In the genomic region with DNA sequence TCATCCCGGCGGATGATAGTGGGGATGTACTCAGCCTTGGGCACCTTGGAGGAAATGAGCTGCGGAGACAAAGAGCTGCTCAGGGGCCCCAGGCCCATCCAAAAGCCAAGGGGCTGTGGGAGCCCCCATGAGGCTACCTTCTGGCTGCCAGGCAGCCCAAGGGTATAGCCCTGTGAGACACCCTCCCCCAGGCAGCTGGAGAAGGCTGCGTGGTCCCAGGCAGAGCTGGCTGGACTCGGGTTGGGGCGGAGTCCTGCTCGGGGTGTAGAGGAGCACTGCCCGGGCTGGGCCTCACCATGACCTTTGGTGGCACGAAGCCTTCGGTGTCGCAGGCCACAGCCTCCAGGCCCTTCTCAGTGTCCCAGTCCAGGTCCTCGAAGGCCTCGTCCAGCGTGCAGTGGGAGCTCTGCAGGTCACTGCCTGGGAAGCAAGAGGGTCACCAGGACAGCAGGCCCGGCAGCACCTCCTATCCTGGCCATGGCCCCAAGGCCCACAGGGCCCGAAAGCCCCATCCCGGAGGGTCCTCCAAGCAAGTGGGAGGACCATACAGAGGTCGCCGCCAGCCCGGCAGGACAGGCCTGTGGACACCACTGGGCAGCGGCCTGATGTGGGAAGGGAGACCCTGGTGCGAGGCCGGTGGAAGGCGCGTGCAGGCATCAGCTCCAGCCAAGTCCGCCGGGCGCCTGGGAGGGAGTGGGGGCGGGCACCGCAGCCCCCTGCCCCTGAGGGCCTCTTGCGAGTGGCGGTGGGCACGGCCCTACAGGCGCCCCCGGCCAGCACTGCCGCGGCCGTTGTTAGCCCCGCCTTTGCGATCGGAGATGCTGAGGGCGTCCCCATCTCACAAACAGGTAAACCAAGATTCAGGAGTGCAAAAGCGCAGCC, we compare ENCODE assay signal across 10 cellular contexts. TPM values are rescaled to one million over a fixed set of nuclear protein-coding genes. Genes with fewer than 3 reads are reported as not detected.
DNase-seq lines count a peak whose midpoint lies in the region; ATAC-seq and TF ChIP-seq lines count a peak whose summit lies in the region.
"Had no signal": no experiment of that assay in that cellular context is flagged by ENCODE, and none has a peak within 500 bp of the region (broad histone marks: within the 10 kb centered on the region; RNA-seq: fewer than 3 reads in every experiment).

No MANE protein-coding gene starts in this region.

- H3K9me3 ChIP-seq in Peyer's patch (no peaks in the 10 kb centered on the region), hepatocyte (ENCODE audit: low read depth) (no peaks in the 10 kb centered on the region), psoas muscle (no peaks in the 10 kb centered on the region)
- H3K9me3 ChIP-seq: prostate gland had no signal

- H3K4me3 ChIP-seq in Peyer's patch (peak overlapping the region in 2 of 4 donors; percentile 37 to 39), hepatocyte (no peak overlapping the region), psoas muscle (peak overlapping the region; percentile 24)

- no peak for TF ChIP-seq POLR2A in Peyer's patch (IDR thresholded peaks at IDR 0.05)

- H3K4me1 Mint-ChIP-seq in CD14-positive monocyte, result peaks cover 25% of the 10 kb centered on the region
- H3K4me1 Mint-ChIP-seq in Calu3 (ENCODE audit: low read depth, unreplicated experiment), result no peaks in the 10 kb centered on the region

- H3K9me3 Mint-ChIP-seq in CD14-positive monocyte (peaks cover 0 to 6% (median 0%) of the 10 kb centered on the region in 7 donors), Calu3 (ENCODE audit: low read depth, unreplicated experiment) (no peaks in the 10 kb centered on the region)

- H3K4me2 ChIP-seq in hepatocyte, result peak overlapping the region; percentile 70

- H3K36me3 Mint-ChIP-seq in CD14-positive monocyte, result peaks cover 17 to 29% of the 10 kb centered on the region in 2 donors
- H3K36me3 Mint-ChIP-seq in Calu3 (ENCODE audit: insufficient read depth, unreplicated experiment), result peaks cover 23% of the 10 kb centered on the region

- H2AFZ ChIP-seq in hepatocyte, result no peak overlapping the region

- H3K4me1 ChIP-seq in Peyer's patch, result peaks cover 3 to 44% (median 19%) of the 10 kb centered on the region in 4 donors
- no peaks in the 10 kb centered on the region for H3K4me1 ChIP-seq in hepatocyte (ENCODE audit: insufficient read depth)
- no peaks in the 10 kb centered on the region for H3K4me1 ChIP-seq in psoas muscle

- peaks cover 3% of the 10 kb centered on the region for H3K79me2 ChIP-seq in hepatocyte

- no peaks in the 10 kb centered on the region for H3K9me2 ChIP-seq in hepatocyte (replicated peaks; ENCODE audit: insufficient read depth)

- peaks cover under 1% of the 10 kb centered on the region for H4K20me1 ChIP-seq in hepatocyte (ENCODE audit: insufficient read depth, poor library complexity, severe bottlenecking)

- WGBS in hepatocyte (ENCODE audit: low lambda C conversion rate, missing lambda C conversion rate), result 94% methylated on average over 40 of the region's 43 CpGs
- whole genome bisulfite sequencing in psoas muscle, 3 donors, result 86 to 91% (median 89%) methylated on average over 31 to 43 of the region's 43 CpGs

- H3K27me3 ChIP-seq in Peyer's patch, result no peaks in the 10 kb centered on the region
- H3K27me3 ChIP-seq in hepatocyte, result no peaks in the 10 kb centered on the region
- no peaks in the 10 kb centered on the region for H3K27me3 ChIP-seq in psoas muscle (ENCODE audit: insufficient read depth in 3 of 3, low read length in 2 of 3)

- ATAC-seq in psoas muscle, result peak in 1 of 4 donors; percentile 4
- ATAC-seq in left lobe of liver, result no peak
- no peak for ATAC-seq in GM18511 (IDR thresholded peaks at IDR 0.05; ENCODE audit: unreplicated experiment)
- ATAC-seq in HG02840 (IDR thresholded peaks at IDR 0.05; ENCODE audit: low FRiP score, unreplicated experiment), result no peak

- H3K27me3 Mint-ChIP-seq in CD14-positive monocyte (ENCODE audit: low read depth in 3 of 3) (peaks cover 0 to 2% (median 0%) of the 10 kb centered on the region in 3 donors), Calu3 (ENCODE audit: unreplicated experiment) (no peaks in the 10 kb centered on the region)

- CTCF ChIA-PET in Calu3 (lab: Charles Lee), result interaction anchor here (0.5 kb wide), 1 partner anchor 8 kb away, joined by 3 read pairs; no protein-coding TSS in a partner anchor

- H3K36me3 ChIP-seq in Peyer's patch, result peaks cover 0 to 41% (median 0%) of the 10 kb centered on the region in 3 donors
- no peaks in the 10 kb centered on the region for H3K36me3 ChIP-seq in hepatocyte (replicated peaks; ENCODE audit: insufficient read depth, low read depth)
- H3K36me3 ChIP-seq in psoas muscle (ENCODE audit: insufficient read depth in 1 of 2, low read depth in 1 of 2), result peaks cover 0 to 51% of the 10 kb centered on the region in 2 donors
- H3K36me3 ChIP-seq: prostate gland had no signal

- DNase-seq in CD14-positive monocyte (ENCODE audit: low spot score), result peak; percentile 50
- DNase-seq in Peyer's patch, result peak in 2 of 3 donors; percentile 53 to 54
- DNase-seq in hepatocyte (ENCODE audit: low spot score), result no peak
- DNase-seq in psoas muscle, result peak; percentile 36 to 62
- no peak for DNase-seq in Calu3
- no peak for DNase-seq in left lobe of liver (ENCODE audit: low spot score)
- DNase-seq: NCI-H2107 had no signal

- TF ChIP-seq CTCF in CD14-positive monocyte (IDR thresholded peaks at IDR 0.05) (no peak), Peyer's patch (IDR thresholded peaks at IDR 0.05) (no peak), hepatocyte (IDR thresholded peaks at IDR 0.05; ENCODE audit: poor library complexity) (no peak), psoas muscle (IDR thresholded peaks at IDR 0.05) (no peak), Calu3 (IDR thresholded peaks at IDR 0.05; ENCODE audit: unreplicated experiment) (no peak)

- BruUV-seq in Calu3 (replicated peaks; lab: Mats Ljungman, UMichigan), result no TSS peak

- intact Hi-C loops in CD14-positive monocyte (cut with micrococcal nuclease) (no loop called here), psoas muscle (cut with DNase I) (no loop called here), Calu3 (cut with micrococcal nuclease; ENCODE audit: unreplicated experiment) (no loop called here)

- peak overlapping the region; percentile 75 to 83 for H3K4me3 Mint-ChIP-seq in CD14-positive monocyte
- H3K4me3 Mint-ChIP-seq in Calu3 (ENCODE audit: low read depth, unreplicated experiment), result no peak overlapping the region

- peak overlapping the region in 5 of 7 donors; percentile 49 to 91 (median 89) for H3K27ac Mint-ChIP-seq in CD14-positive monocyte
- H3K27ac Mint-ChIP-seq in Calu3 (ENCODE audit: unreplicated experiment), result no peak overlapping the region

- H3K27ac ChIP-seq in Peyer's patch (no peak overlapping the region), hepatocyte (no peak overlapping the region), psoas muscle (no peak overlapping the region)
- H3K27ac ChIP-seq: prostate gland had no signal

RNA-seq across cellular contexts. Expression of a gene that starts 6.1 kb away (rescaled TPM):
- polyA plus RNA-seq in CD14-positive monocyte, result 1 to 10 TPM; 4.6 to 5.3 TPM
- total RNA-seq in Peyer's patch, result 100 to 1,000 TPM in 3 of 4 donors, 10 to 100 TPM in 1; 47.0 to 135 (median 117) TPM
- total RNA-seq in hepatocyte, result 37.2 and 39.5 TPM in 2 replicates
- 51.6 and 54.7 TPM in 2 replicates for polyA plus RNA-seq in hepatocyte
- total RNA-seq in psoas muscle, result 10 to 100 TPM in 1 of 4 donors, 1 to 10 TPM in 3; 4.8 to 11.2 (median 6.4) TPM
- 10 to 100 TPM in 1 of 3 donors, 1 to 10 TPM in 2; 4.9 to 11.0 (median 5.7) TPM for polyA plus RNA-seq in psoas muscle
- 31.6 and 38.3 TPM in 2 replicates for total RNA-seq in Calu3 (2022)
- 23.0 TPM for total RNA-seq in left lobe of liver

RNA-seq across cellular contexts. Expression of a gene that starts 11.8 kb away (rescaled TPM):
- polyA plus RNA-seq in CD14-positive monocyte (not detected), hepatocyte (14.2 and 16.5 TPM in 2 replicates), psoas muscle (under 1 TPM in 1 of 3 donors, not detected in 2; 0.01 TPM)
- total RNA-seq in Peyer's patch (100 to 1,000 TPM in 2 of 4 donors, 10 to 100 TPM in 2; 26.4 to 143 (median 104) TPM), hepatocyte (6.1 and 7.1 TPM in 2 replicates), psoas muscle (not detected), Calu3 (2022) (0.97 and 1.6 TPM in 2 replicates), left lobe of liver (9.0 TPM)

RNA-seq across cellular contexts. Expression of a gene that starts 29.8 kb away (rescaled TPM):
- 1 to 10 TPM; 1.3 to 1.6 TPM for polyA plus RNA-seq in CD14-positive monocyte
- total RNA-seq in Peyer's patch, result 10 to 100 TPM; 28.2 to 37.3 (median 33.2) TPM
- total RNA-seq in hepatocyte, result 7.2 and 8.2 TPM in 2 replicates
- polyA plus RNA-seq in hepatocyte, result 12.5 and 13.9 TPM in 2 replicates
- total RNA-seq in psoas muscle, result 1 to 10 TPM in 3 of 4 donors, under 1 TPM in 1; 0.62 to 5.1 (median 2.5) TPM
- 1 to 10 TPM in 1 of 3 donors, under 1 TPM in 2; 0.43 to 1.0 (median 0.83) TPM for polyA plus RNA-seq in psoas muscle
- 12.0 and 12.3 TPM in 2 replicates for total RNA-seq in Calu3 (2022)
- 6.0 TPM for total RNA-seq in left lobe of liver

RNA-seq across cellular contexts. Expression of a gene that starts 30.0 kb away (rescaled TPM):
- 1 to 10 TPM; 2.0 to 3.0 TPM for polyA plus RNA-seq in CD14-positive monocyte
- 10 to 100 TPM; 38.7 to 82.4 (median 61.6) TPM for total RNA-seq in Peyer's patch
- 7.3 and 11.8 TPM in 2 replicates for total RNA-seq in hepatocyte
- 21.6 and 24.9 TPM in 2 replicates for polyA plus RNA-seq in hepatocyte
- 10 to 100 TPM in 2 of 4 donors, 1 to 10 TPM in 2; 6.7 to 11.2 (median 9.7) TPM for total RNA-seq in psoas muscle
- polyA plus RNA-seq in psoas muscle, result 1 to 10 TPM; 5.7 to 9.9 (median 7.2) TPM
- total RNA-seq in Calu3 (2022), result 13.2 and 15.3 TPM in 2 replicates
- 19.3 TPM for total RNA-seq in left lobe of liver

Comparison
In these comparisons a context has a peak if more than half of its experiments do, and no peak if none do; other contexts are left out.
1. DNase-seq: peak in CD14-positive monocyte (single experiment), Peyer's patch (2 of 3) and psoas muscle (2 of 2); none in hepatocyte (single experiment), Calu3 (single experiment) and left lobe of liver (single experiment).